8 cellular contexts compared by ENCODE assay signal in the genomic region with DNA sequence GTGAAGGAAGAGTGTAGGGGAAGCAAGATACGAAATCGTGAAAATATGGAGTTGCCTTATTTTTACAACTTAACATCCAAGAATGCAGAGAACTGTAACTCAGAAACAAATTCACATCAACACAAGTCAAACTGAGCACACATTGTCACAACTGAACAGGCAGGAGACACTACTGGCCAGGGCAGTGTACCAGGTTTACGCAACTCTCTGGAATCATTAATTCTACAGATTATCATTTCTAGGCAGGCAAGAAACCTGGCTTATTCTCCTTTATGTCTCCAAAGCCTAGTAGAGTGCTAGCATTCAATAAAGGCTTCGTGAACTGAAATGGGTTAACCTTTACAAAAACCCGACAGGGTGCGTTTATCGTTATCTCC. TPM values are rescaled to one million over a fixed set of nuclear protein-coding genes. Genes with fewer than 3 reads are reported as not detected.
A peak's percentile ranks its signal among the peaks of the same experiment; 100 is the strongest.
DNase-seq lines count a peak whose midpoint lies in the region; ATAC-seq and TF ChIP-seq lines count a peak whose summit lies in the region.

No MANE protein-coding gene starts in this region.

- H3K4me1 ChIP-seq in ACC112 (ENCODE audit: control insufficient read depth, insufficient read depth, low read length, unreplicated experiment) = peaks cover 33% of the 10 kb centered on the region

- peak overlapping the region; percentile 76 for H3K27ac ChIP-seq in ACC112 (ENCODE audit: low read depth, low read length)
- peak overlapping the region; percentile 88 for H3K27ac ChIP-seq in substantia nigra (ENCODE audit: low read depth, low read length, poor library complexity, severe bottlenecking)

- H2AFZ ChIP-seq in ACC112 (ENCODE audit: low read length, unreplicated experiment) = peak overlapping the region; percentile 93

- DNase-seq in astrocyte of the spinal cord (ENCODE audit: low read depth, low spot score) (peak; percentile 12), kidney epithelial cell (ENCODE audit: low read depth) (no peak), substantia nigra (lab: John Stamatoyannopoulos, UW) (no peak), foreskin melanocyte (no peak)
- no peak for DNase-seq in stimulated activated naive CD4-positive, alpha-beta T cell (lab: John Stamatoyannopoulos, UW)

- no peaks in the 10 kb centered on the region for H3K27me3 ChIP-seq in ACC112 (ENCODE audit: insufficient read depth, low read length)
- H3K27me3 ChIP-seq in kidney epithelial cell (ENCODE audit: control insufficient read depth, insufficient read depth, low read length) = no peaks in the 10 kb centered on the region

- H3K79me2 ChIP-seq in ACC112 (ENCODE audit: control insufficient read depth, insufficient read depth, low read length, unreplicated experiment) = peaks cover 65% of the 10 kb centered on the region

- H3K36me3 ChIP-seq in ACC112 (ENCODE audit: insufficient read depth, low read length) (peaks cover 13% of the 10 kb centered on the region; the same call in 1 of the 2 replicates), kidney epithelial cell (ENCODE audit: control insufficient read depth, insufficient read depth, low read length) (peaks cover 2% of the 10 kb centered on the region)

- peak; percentile 10 for ATAC-seq in HG03135 (IDR thresholded peaks at IDR 0.05; ENCODE audit: unreplicated experiment)
- no peak for ATAC-seq in HG03196 (IDR thresholded peaks at IDR 0.05; ENCODE audit: unreplicated experiment)

- in situ Hi-C loops in astrocyte of the spinal cord (cut with HindIII; ENCODE audit: low sequenced_read_pairs) = no loop called here

- TF ChIP-seq CTCF in astrocyte of the spinal cord (IDR thresholded peaks at IDR 0.05; ENCODE audit: low read depth, low read length) (no peak), kidney epithelial cell (IDR thresholded peaks at IDR 0.05; ENCODE audit: insufficient read depth, low read length, poor library complexity, severe bottlenecking) (no peak)

- H3K4me3 ChIP-seq in ACC112 (ENCODE audit: low read depth, low read length) (peak overlapping the region; percentile 94), astrocyte of the spinal cord (ENCODE audit: low read depth, low read length) (peak overlapping the region; percentile 89), kidney epithelial cell (ENCODE audit: low read depth, low read length) (peak overlapping the region; percentile 93)

RNA-seq across cellular contexts. Expression of a gene that starts 0.6 kb away (rescaled TPM):
- total RNA-seq in kidney epithelial cell = 24.9 and 29.1 TPM in 2 replicates

RNA-seq across cellular contexts. Expression of a gene that starts 0.7 kb away (rescaled TPM):
- total RNA-seq in kidney epithelial cell = 45.9 and 57.1 TPM in 2 replicates
